ENCODE assay signal across 8 cellular contexts in genomic region chr1:15937706-15938168, GRCh38. TPM values are rescaled to one million over a fixed set of nuclear protein-coding genes. Genes with fewer than 3 reads are reported as not detected.
DNase-seq lines count a peak whose midpoint lies in the region; ATAC-seq and TF ChIP-seq lines count a peak whose summit lies in the region.

No MANE protein-coding gene starts in this region.

- in situ Hi-C loops in astrocyte of the spinal cord (cut with HindIII; ENCODE audit: low sequenced_read_pairs): no loop called here

- H3K4me3 Mint-ChIP-seq in CD4-positive, alpha-beta T cell: no peak overlapping the region
- H3K4me3 Mint-ChIP-seq in IgD-negative memory B cell (peak overlapping the region in 1 of 4 donors; percentile 20), naive B cell (no peak overlapping the region)

- ATAC-seq in CD4-positive, alpha-beta T cell (ENCODE audit: poor library complexity): peak; percentile 21
- ATAC-seq in naive B cell (ENCODE audit: low read depth in 2 of 2) (no peak), HG03108 (IDR thresholded peaks at IDR 0.05; ENCODE audit: unreplicated experiment) (no peak)

- no peaks in the 10 kb centered on the region for H3K4me1 Mint-ChIP-seq in CD4-positive, alpha-beta T cell (ENCODE audit: low read depth)
- peaks cover 0 to 3% (median 2%) of the 10 kb centered on the region in 3 donors for H3K4me1 Mint-ChIP-seq in IgD-negative memory B cell
- peaks cover 0 to 12% (median 7%) of the 10 kb centered on the region in 3 donors for H3K4me1 Mint-ChIP-seq in naive B cell

- TF ChIP-seq CTCF in CD4-positive, alpha-beta T cell (IDR thresholded peaks at IDR 0.05): no peak
- TF ChIP-seq CTCF in astrocyte of the spinal cord (IDR thresholded peaks at IDR 0.05; ENCODE audit: low read depth, low read length): peak; percentile 40

- H3K27ac ChIP-seq in CD4-positive, alpha-beta T cell (ENCODE audit: low read depth, low read length): no peak overlapping the region

- H3K4me3 ChIP-seq in astrocyte of the spinal cord (ENCODE audit: low read depth, low read length): no peak overlapping the region

- no peaks in the 10 kb centered on the region for H3K9me3 ChIP-seq in CD4-positive, alpha-beta T cell (ENCODE audit: control insufficient read depth, low read length)

- POLR2A ChIA-PET in CD4-positive, alpha-beta T cell (lab: Charles Lee): no interaction called here

- no peaks in the 10 kb centered on the region for H3K27me3 ChIP-seq in CD4-positive, alpha-beta T cell (ENCODE audit: control insufficient read depth, insufficient read depth, low read length)

- no peaks in the 10 kb centered on the region for H3K27me3 Mint-ChIP-seq in CD4-positive, alpha-beta T cell
- H3K27me3 Mint-ChIP-seq in IgD-negative memory B cell (no peaks in the 10 kb centered on the region), naive B cell (no peaks in the 10 kb centered on the region)

- intact Hi-C loops in CD4-positive, alpha-beta T cell (cut with DNase I, micrococcal nuclease): no loop called here

- peak overlapping the region; percentile 63 for H3K27ac Mint-ChIP-seq in CD4-positive, alpha-beta T cell
- H3K27ac Mint-ChIP-seq in IgD-negative memory B cell: peak overlapping the region; percentile 45 to 88 (median 53)
- H3K27ac Mint-ChIP-seq in naive B cell: peak overlapping the region in 5 of 6 donors; percentile 53 to 90 (median 78)

- peaks cover 97% of the 10 kb centered on the region for H3K36me3 Mint-ChIP-seq in CD4-positive, alpha-beta T cell (ENCODE audit: low read depth)
- H3K36me3 Mint-ChIP-seq in IgD-negative memory B cell (peaks cover 3% of the 10 kb centered on the region), naive B cell (peaks cover 16 to 18% of the 10 kb centered on the region in 2 donors)

- DNase-seq in CD4-positive, alpha-beta T cell: no peak
- peak; percentile 74 for DNase-seq in astrocyte of the spinal cord (ENCODE audit: low read depth, low spot score)
- no peak for DNase-seq in naive B cell
- no peak for DNase-seq in stimulated activated CD4-positive, alpha-beta T cell treated with anti-CD3 and anti-CD28 coated beads, Interleukin-4, amount 100 ng/mL, for 24 hours
- DNase-seq in NCI-H1105 treated with DMSO at 0.1 percent for 48 hours (lab: John Stamatoyannopoulos, UW): no peak
- DNase-seq in NCI-H1105 (lab: John Stamatoyannopoulos, UW): no peak

- H3K9me3 Mint-ChIP-seq in CD4-positive, alpha-beta T cell: no peaks in the 10 kb centered on the region
- no peaks in the 10 kb centered on the region for H3K9me3 Mint-ChIP-seq in IgD-negative memory B cell
- H3K9me3 Mint-ChIP-seq in naive B cell: no peaks in the 10 kb centered on the region

- CTCF ChIA-PET in CD4-positive, alpha-beta T cell (lab: Charles Lee): interaction anchor here (1.3 to 2.0 kb wide), 2 partner anchors 114 to 122 kb away, joined by 3 to 5 read pairs; no protein-coding TSS in a partner anchor

RNA-seq across cellular contexts. Expression of gene ZBTB17, which starts 38.2 kb away (rescaled TPM):
- 10 to 100 TPM; 70.2 to 78.1 TPM for total RNA-seq in CD4-positive, alpha-beta T cell
- polyA plus RNA-seq in IgD-negative memory B cell: 30.5 TPM
- 10 to 100 TPM in 3 of 6 donors, 1 to 10 TPM in 3; 3.6 to 34.9 (median 10.0) TPM for polyA plus RNA-seq in naive B cell (ENCODE audit: low read depth in 6 of 6)
